ENCODE assay signal across 8 cellular contexts in the genomic region with DNA sequence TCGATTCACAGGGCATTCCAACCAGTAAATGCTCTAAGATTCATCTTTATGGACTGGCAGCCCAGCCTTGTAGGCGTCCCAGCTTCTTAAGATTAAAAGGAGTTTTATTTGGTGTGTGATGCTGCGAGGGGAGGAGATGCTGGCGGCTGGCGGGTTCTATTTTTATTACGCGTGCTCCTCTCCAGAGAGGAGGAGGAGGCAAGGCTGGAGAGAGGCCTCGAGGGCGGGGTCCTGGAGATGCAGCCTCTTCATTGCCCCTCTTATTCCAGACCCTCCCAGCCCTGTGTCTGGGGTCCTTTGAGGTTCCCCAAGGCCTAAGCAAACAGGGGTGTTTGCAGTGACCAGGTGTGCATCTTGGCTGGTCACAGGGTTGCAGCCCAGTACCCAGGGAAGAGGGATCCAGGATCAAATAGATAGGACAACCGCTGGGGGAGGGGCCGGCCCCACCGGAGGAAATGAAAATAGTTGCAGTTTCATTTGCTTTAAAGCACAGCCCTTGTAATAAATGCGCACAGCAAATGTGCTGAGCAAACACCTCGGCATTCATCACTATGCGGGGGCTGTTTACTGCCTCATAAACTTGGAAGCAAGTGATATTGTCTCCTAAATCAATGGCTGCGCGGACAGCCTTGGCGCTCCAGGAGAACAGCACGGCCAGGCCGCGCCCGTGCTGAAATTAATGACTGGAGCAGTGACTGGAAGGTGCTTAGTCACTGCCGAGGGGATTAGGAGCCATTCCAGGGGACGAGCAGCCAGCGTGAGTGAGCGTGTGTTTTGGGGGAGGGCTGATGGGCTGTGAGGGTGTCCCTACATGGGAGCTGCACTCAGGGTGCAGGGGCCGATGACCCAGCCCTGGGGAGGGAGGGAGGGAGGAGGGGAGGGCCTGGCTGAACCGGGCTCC.
DNase-seq lines count a peak whose midpoint lies in the region; ATAC-seq, FAIRE-seq and TF ChIP-seq lines count a peak whose summit lies in the region.

No MANE protein-coding gene starts in this region.

- no peak for TF ChIP-seq CTCF in K562 (IDR thresholded peaks at IDR 0.05 in 2 of 3, conservative IDR thresholded peaks at IDR 0.05 in 1 of 3; ENCODE audit: insufficient read depth in 2 of 3, low read depth in 1 of 3, low read length in 3 of 3)
- TF ChIP-seq CTCF in mucosa of descending colon (IDR thresholded peaks at IDR 0.05) = no peak

- H2AFZ ChIP-seq in K562 (ENCODE audit: low read depth, low read length) = peak overlapping the region; percentile 100

- peaks cover 13% of the 10 kb centered on the region for H3K4me1 Mint-ChIP-seq in activated T-cell treated with anti-CD3 and anti-CD28 coated beads, Interleukin-2, amount 50 U/mL, for 24 hours (ENCODE audit: low read depth)

- H3K4me1 ChIP-seq in K562 (replicated peaks in 1 of 2; ENCODE audit: control insufficient read depth in 2 of 2, insufficient read depth in 2 of 2, low read length in 2 of 2) (peaks cover 24 to 52% of the 10 kb centered on the region in 2 experiments), mucosa of descending colon (ENCODE audit: low read depth) (peaks cover 36% of the 10 kb centered on the region)

- H3K36me3 ChIP-seq in K562 (ENCODE audit: control insufficient read depth, insufficient read depth, low read length) (no peaks in the 10 kb centered on the region), mucosa of descending colon (ENCODE audit: low read depth) (no peaks in the 10 kb centered on the region)

- ATAC-seq in K562 = peak; percentile 97
- peak; percentile 47 for ATAC-seq in mucosa of descending colon
- ATAC-seq in HG02610 (IDR thresholded peaks at IDR 0.05; ENCODE audit: unreplicated experiment) = no peak

- FAIRE-seq in K562 (lab: Jason Lieb, UNC) (peak; percentile 90), frontal cortex (lab: Jason Lieb, UNC) (no peak)

- H3K9me3 Mint-ChIP-seq in activated T-cell treated with anti-CD3 and anti-CD28 coated beads, Interleukin-2, amount 50 U/mL, for 24 hours = no peaks in the 10 kb centered on the region

- H3K4me3 ChIP-seq in K562 = peak overlapping the region; percentile 29
- no peak overlapping the region for H3K4me3 ChIP-seq in mucosa of descending colon

- DNase-seq in Caki2 (ENCODE audit: low read depth) (peak; percentile 7), MV-4-11 (lab: John Stamatoyannopoulos, UW) (peak; percentile 30), K562 (ENCODE audit: extremely low read depth in 1 of 4, low spot score in 3 of 4) (peak; percentile 87 to 92 (median 90)), mucosa of descending colon (peak; percentile 73 to 78 (median 75)), frontal cortex (ENCODE audit: low spot score in 2 of 2) (no peak)
- DNase-seq in activated T-cell treated with anti-CD3 and anti-CD28 coated beads, Interleukin-2, amount 50 U/mL, for 24 hours = no peak
- no peak for DNase-seq in activated CD8-positive, alpha-beta memory T cell treated with anti-CD3 and anti-CD28 coated beads for 24 hours

- TF ChIP-seq EP300 in K562 (IDR thresholded peaks at IDR 0.05; ENCODE audit: low read length) = peak; percentile 21; the same call in 1 of the 2 replicates

- H3K9ac ChIP-seq in K562 (ENCODE audit: insufficient read depth in 1 of 2, low read depth in 2 of 2, low read length in 2 of 2) = peak overlapping the region; percentile 64 to 85

- no TSS peak for BruUV-seq in K562 (replicated peaks; lab: Mats Ljungman, UMichigan)

- peak overlapping the region; percentile 87 for H3K4me2 ChIP-seq in K562 (ENCODE audit: insufficient read depth, low read length)

- peak; percentile 65 for TF ChIP-seq POLR2A in K562 (conservative IDR thresholded peaks at IDR 0.05)

- 16% methylated on average over 25 of the region's 28 CpGs for WGBS in K562 (ENCODE audit: insufficient coverage, low coverage, missing lambda C conversion rate)

- intact Hi-C loops in K562 (cut with micrococcal nuclease) = loop anchor here (2.0 kb wide), 1 partner anchor 34 kb away; no protein-coding TSS in a partner anchor
- intact Hi-C loops in mucosa of descending colon (cut with DNase I, micrococcal nuclease) = no loop called here

- no peak overlapping the region for H3K27ac Mint-ChIP-seq in activated T-cell treated with anti-CD3 and anti-CD28 coated beads, Interleukin-2, amount 50 U/mL, for 24 hours

- H4K20me1 ChIP-seq in K562 (replicated peaks; ENCODE audit: control insufficient read depth, insufficient read depth, low read length) = no peaks in the 10 kb centered on the region

- H3K4me3 Mint-ChIP-seq in activated T-cell treated with anti-CD3 and anti-CD28 coated beads, Interleukin-2, amount 50 U/mL, for 24 hours = no peak overlapping the region

- CTCF ChIA-PET in K562 (lab: Yijun Ruan, JAX; ENCODE audit: low intra/inter-chr PET ratio) = no interaction called here

- H3K9me3 ChIP-seq in K562 (replicated peaks; ENCODE audit: control insufficient read depth, insufficient read depth, low read depth, low read length) = no peaks in the 10 kb centered on the region
- no peaks in the 10 kb centered on the region for H3K9me3 ChIP-seq in mucosa of descending colon

- in situ Hi-C loops in Caki2 (cut with HindIII; ENCODE audit: low pct_unique_long_range_greater_than_20kb, low sequenced_read_pairs) (no loop called here), K562 (cut with MboI) (no loop called here)

- peak overlapping the region; percentile 73 for H3K27ac ChIP-seq in K562 (ENCODE audit: extremely low read depth, low read depth, low read length)

- H3K36me3 Mint-ChIP-seq in activated T-cell treated with anti-CD3 and anti-CD28 coated beads, Interleukin-2, amount 50 U/mL, for 24 hours (ENCODE audit: low read depth) = no peaks in the 10 kb centered on the region

- TF ChIP-seq RAD21 in K562 (CRISPR knock-in tag; conservative IDR thresholded peaks at IDR 0.05 in 1 of 2, IDR thresholded peaks at IDR 0.05 in 1 of 2) = peak in 1 of 2 experiments; percentile 8; a peak in 1 of 4 replicates

- H3K27me3 ChIP-seq in K562 (ENCODE audit: control insufficient read depth in 2 of 2, insufficient read depth in 2 of 2, low read length in 2 of 2) = no peaks in the 10 kb centered on the region

- no peaks in the 10 kb centered on the region for H3K9me1 ChIP-seq in K562 (ENCODE audit: control insufficient read depth, insufficient read depth, low read length)

- H3K79me2 ChIP-seq in K562 (ENCODE audit: control insufficient read depth, insufficient read depth, low read length) = no peaks in the 10 kb centered on the region

- H3K27me3 Mint-ChIP-seq in activated T-cell treated with anti-CD3 and anti-CD28 coated beads, Interleukin-2, amount 50 U/mL, for 24 hours = peaks cover 24% of the 10 kb centered on the region

- POLR2A ChIA-PET in K562 (lab: Yijun Ruan, JAX) = interaction anchor here (0.5 to 1.2 kb wide), 6 partner anchors 14 to 28 kb away, joined by 3 to 6 read pairs (median 3); no protein-coding TSS in a partner anchor

TF ChIP-seq in K562, 482 proteins besides CTCF, POLR2A, EP300 and RAD21 (continues in another document):
- 0 out of 2 replicates have a peak, but pooled peaks have one; percentile 61 for TF ChIP-seq BRD4 (IDR thresholded peaks at IDR 0.05)
- TF ChIP-seq GATA2 (CRISPR knock-in tag; IDR thresholded peaks at IDR 0.05) = 0 out of 2 replicates have a peak, but pooled peaks have one; percentile 20
- TF ChIP-seq DPF2 (IDR thresholded peaks at IDR 0.05) = peak; percentile 88

Comparison
In these comparisons a context has a peak if more than half of its experiments do, and no peak if none do; other contexts are left out.
1. DNase-seq: peak in Caki2 (single experiment), MV-4-11 (single experiment), K562 (4 of 4) and mucosa of descending colon (3 of 3); none in activated T-cell treated with anti-CD3 and anti-CD28 coated beads, Interleukin-2, amount 50 U/mL, for 24 hours (single experiment), frontal cortex (0 of 2) and activated CD8-positive, alpha-beta memory T cell treated with anti-CD3 and anti-CD28 coated beads for 24 hours (single experiment).